In the genomic region with DNA sequence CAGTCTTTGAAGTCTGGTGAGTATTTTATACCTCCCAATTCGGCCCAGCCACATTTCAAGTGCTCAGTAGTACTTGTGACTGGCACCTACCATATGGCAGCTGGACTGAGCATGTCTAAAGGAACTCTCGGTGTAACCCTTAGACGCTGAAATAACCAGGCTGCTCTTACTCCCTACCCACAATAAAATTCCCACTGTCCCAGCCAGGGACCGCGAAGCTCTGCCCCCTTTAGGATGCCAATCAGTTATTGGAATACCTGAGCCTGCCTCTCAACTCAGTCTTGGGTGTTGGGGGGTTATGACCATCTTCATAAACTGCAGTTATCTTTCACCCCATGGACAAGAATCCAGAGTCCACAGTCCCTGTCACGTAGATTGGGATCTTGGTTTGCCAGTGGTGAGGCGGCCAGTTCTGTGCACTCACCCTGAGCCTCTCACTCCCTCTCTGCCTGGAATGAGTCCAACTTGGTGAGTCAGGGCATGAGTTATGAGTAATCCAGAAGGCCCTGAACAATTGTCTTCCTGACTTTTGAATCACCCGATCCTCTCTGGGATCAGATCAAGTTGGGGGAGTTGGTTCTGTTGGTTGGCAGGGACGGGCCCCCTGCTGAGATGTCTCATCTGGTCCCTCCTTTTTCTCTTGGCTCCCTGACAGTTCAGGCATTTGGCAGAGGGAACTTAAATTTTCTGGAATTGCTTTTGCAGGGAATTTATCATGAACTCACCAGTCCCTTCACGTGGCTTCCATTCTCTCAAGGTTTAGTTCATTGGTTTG, we compare ENCODE assay signal across 8 cellular contexts.
DNase-seq lines count a peak whose midpoint lies in the region; ATAC-seq, FAIRE-seq and TF ChIP-seq lines count a peak whose summit lies in the region.

No MANE protein-coding gene starts in this region.

- BruUV-seq in HepG2 (replicated peaks; lab: Mats Ljungman, UMichigan), result no TSS peak

- no peaks in the 10 kb centered on the region for H3K9me3 ChIP-seq in HepG2 (ENCODE audit: low read length)

- H3K4me1 ChIP-seq in HepG2 (ENCODE audit: insufficient read depth, low read length), result no peaks in the 10 kb centered on the region

- in situ Hi-C loops in G401 (cut with HindIII; ENCODE audit: low sequenced_read_pairs), result no loop called here
- in situ Hi-C loops in HepG2 (cut with HindIII; ENCODE audit: extremely low pct_ligation_motif_present, low pct_unique_long_range_greater_than_20kb), result no loop called here

- no peak overlapping the region for H3K9ac ChIP-seq in HepG2 (ENCODE audit: insufficient read depth, low read depth, low read length)

- H3K36me3 ChIP-seq in HepG2 (replicated peaks in 1 of 2; ENCODE audit: control insufficient read depth in 1 of 2, insufficient read depth in 2 of 2, low read length in 2 of 2), result no peaks in the 10 kb centered on the region

- TF ChIP-seq EP300 in HepG2 (IDR thresholded peaks at IDR 0.05; ENCODE audit: low read depth in 2 of 2, low read length in 2 of 2), result no peak
- TF ChIP-seq EP300 in HepG2 (CRISPR knock-in tag; IDR thresholded peaks at IDR 0.05; ENCODE audit: borderline replicate concordance), result no peak

- no peaks in the 10 kb centered on the region for H3K27me3 ChIP-seq in HepG2 (ENCODE audit: control insufficient read depth in 1 of 2, insufficient read depth in 2 of 2, low read length in 2 of 2)

- intact Hi-C loops in HepG2 (cut with micrococcal nuclease; ENCODE audit: unreplicated experiment), result no loop called here

- WGBS in HepG2 (ENCODE audit: low lambda C conversion rate), result 28% methylated on average over 8 of the region's 10 CpGs

- peak; percentile 95 for ATAC-seq in HepG2
- ATAC-seq in GM19351 (IDR thresholded peaks at IDR 0.05; ENCODE audit: unreplicated experiment), result no peak

- TF ChIP-seq RAD21 in HepG2 (CRISPR knock-in tag; IDR thresholded peaks at IDR 0.05), result no peak

- no peaks in the 10 kb centered on the region for H4K20me1 ChIP-seq in HepG2 (ENCODE audit: insufficient read depth, low read length)

- H3K27ac ChIP-seq in caudate nucleus (ENCODE audit: low read depth, low read length), result no peak overlapping the region
- H3K27ac ChIP-seq in HepG2 (ENCODE audit: extremely low read length, insufficient read depth, low read length), result no peak overlapping the region

- TF ChIP-seq POLR2A in HepG2 (IDR thresholded peaks at IDR 0.05; ENCODE audit: insufficient read depth in 1 of 2, low read depth in 2 of 2, low read length in 2 of 2), result no peak

- DNase-seq in G401 (ENCODE audit: low spot score) (peak; percentile 84), MV-4-11 (lab: John Stamatoyannopoulos, UW) (peak; percentile 70), caudate nucleus (lab: John Stamatoyannopoulos, UW) (peak in 33 of 61 donors; percentile 2 to 71 (median 19)), HepG2 (ENCODE audit: low spot score) (peak; percentile 72), ureter (ENCODE audit: low spot score) (peak; percentile 93), GM19238 (ENCODE audit: insufficient read length, low spot score) (no peak), DMS114 treated with DMSO at 0.1 percent for 48 hours (lab: John Stamatoyannopoulos, UW; ENCODE audit: unreplicated experiment) (no peak)

- CTCF ChIA-PET in HepG2 (lab: Yijun Ruan, JAX; ENCODE audit: low intra/inter-chr PET ratio, low total read pairs), result no interaction called here

- no peak overlapping the region for H3K4me3 ChIP-seq in HepG2 (replicated peaks in 1 of 3; ENCODE audit: insufficient read depth in 1 of 3, low read depth in 2 of 3, low read length in 3 of 3)

- FAIRE-seq in HepG2 (lab: Jason Lieb, UNC), result no peak

- no peak for TF ChIP-seq CTCF in HepG2 (CRISPR knock-in tag; IDR thresholded peaks at IDR 0.05)

- H3K4me2 ChIP-seq in HepG2 (ENCODE audit: low read depth, low read length), result no peak overlapping the region

- H2AFZ ChIP-seq in HepG2 (ENCODE audit: low read length), result no peak overlapping the region

- H3K79me2 ChIP-seq in HepG2 (ENCODE audit: insufficient read depth, low read length), result no peaks in the 10 kb centered on the region

- POLR2A ChIA-PET in HepG2 (lab: Yijun Ruan, JAX), result no interaction called here

TF ChIP-seq in HepG2, 621 proteins besides CTCF, POLR2A, EP300 and RAD21:
- TF ChIP-seq ZNF235 (CRISPR knock-in tag; IDR thresholded peaks at IDR 0.05; ENCODE audit: borderline replicate concordance) (no peak), SOX5 (CRISPR knock-in tag; IDR thresholded peaks at IDR 0.05; ENCODE audit: borderline replicate concordance) (peak; percentile 12; the same call in 1 of the 2 replicates), NFRKB (IDR thresholded peaks at IDR 0.05) (no peak), SALL1 (CRISPR knock-in tag; IDR thresholded peaks at IDR 0.05) (peak; percentile 35; the same call in 1 of the 2 replicates), THAP11 (CRISPR knock-in tag; IDR thresholded peaks at IDR 0.05) (no peak), TEAD2 (CRISPR knock-in tag; IDR thresholded peaks at IDR 0.05) (no peak), ZNF430 (CRISPR knock-in tag; IDR thresholded peaks at IDR 0.05) (no peak), SETDB1 (CRISPR knock-in tag; IDR thresholded peaks at IDR 0.05; ENCODE audit: borderline replicate concordance) (no peak), GLI4 (CRISPR knock-in tag; IDR thresholded peaks at IDR 0.05; ENCODE audit: borderline replicate concordance) (no peak), NFIC (IDR thresholded peaks at IDR 0.05; ENCODE audit: low read length) (0 out of 2 replicates have a peak, but pooled peaks have one; percentile 35), FOSL2 (CRISPR knock-in tag; IDR thresholded peaks at IDR 0.05) (peak; percentile 89), ZNF253 (CRISPR knock-in tag; IDR thresholded peaks at IDR 0.05; ENCODE audit: borderline replicate concordance) (no peak), ZNF256 (CRISPR knock-in tag; conservative IDR thresholded peaks at IDR 0.05) (no peak)
- TF ChIP-seq, protein P1, sequence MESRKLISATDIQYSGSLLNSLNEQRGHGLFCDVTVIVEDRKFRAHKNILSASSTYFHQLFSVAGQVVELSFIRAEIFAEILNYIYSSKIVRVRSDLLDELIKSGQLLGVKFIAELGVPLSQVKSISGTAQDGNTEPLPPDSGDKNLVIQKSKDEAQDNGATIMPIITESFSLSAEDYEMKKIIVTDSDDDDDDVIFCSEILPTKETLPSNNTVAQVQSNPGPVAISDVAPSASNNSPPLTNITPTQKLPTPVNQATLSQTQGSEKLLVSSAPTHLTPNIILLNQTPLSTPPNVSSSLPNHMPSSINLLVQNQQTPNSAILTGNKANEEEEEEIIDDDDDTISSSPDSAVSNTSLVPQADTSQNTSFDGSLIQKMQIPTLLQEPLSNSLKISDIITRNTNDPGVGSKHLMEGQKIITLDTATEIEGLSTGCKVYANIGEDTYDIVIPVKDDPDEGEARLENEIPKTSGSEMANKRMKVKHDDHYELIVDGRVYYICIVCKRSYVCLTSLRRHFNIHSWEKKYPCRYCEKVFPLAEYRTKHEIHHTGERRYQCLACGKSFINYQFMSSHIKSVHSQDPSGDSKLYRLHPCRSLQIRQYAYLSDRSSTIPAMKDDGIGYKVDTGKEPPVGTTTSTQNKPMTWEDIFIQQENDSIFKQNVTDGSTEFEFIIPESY (CRISPR knock-in tag; IDR thresholded peaks at IDR 0.05), result no peak
- TF ChIP-seq, protein P2, sequence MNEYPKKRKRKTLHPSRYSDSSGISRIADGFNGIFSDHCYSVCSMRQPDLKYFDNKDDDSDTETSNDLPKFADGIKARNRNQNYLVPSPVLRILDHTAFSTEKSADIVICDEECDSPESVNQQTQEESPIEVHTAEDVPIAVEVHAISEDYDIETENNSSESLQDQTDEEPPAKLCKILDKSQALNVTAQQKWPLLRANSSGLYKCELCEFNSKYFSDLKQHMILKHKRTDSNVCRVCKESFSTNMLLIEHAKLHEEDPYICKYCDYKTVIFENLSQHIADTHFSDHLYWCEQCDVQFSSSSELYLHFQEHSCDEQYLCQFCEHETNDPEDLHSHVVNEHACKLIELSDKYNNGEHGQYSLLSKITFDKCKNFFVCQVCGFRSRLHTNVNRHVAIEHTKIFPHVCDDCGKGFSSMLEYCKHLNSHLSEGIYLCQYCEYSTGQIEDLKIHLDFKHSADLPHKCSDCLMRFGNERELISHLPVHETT (CRISPR knock-in tag; conservative IDR thresholded peaks at IDR 0.05), result no peak

Comparison
In these comparisons a context has a peak if more than half of its experiments do, and no peak if none do; other contexts are left out.
1. DNase-seq: peak in G401 (single experiment), MV-4-11 (single experiment), caudate nucleus (33 of 61), HepG2 (single experiment) and ureter (single experiment); none in GM19238 (single experiment) and DMS114 treated with DMSO at 0.1 percent for 48 hours (single experiment).